ENCODE assay signal across 32 cellular contexts in the genomic region with DNA sequence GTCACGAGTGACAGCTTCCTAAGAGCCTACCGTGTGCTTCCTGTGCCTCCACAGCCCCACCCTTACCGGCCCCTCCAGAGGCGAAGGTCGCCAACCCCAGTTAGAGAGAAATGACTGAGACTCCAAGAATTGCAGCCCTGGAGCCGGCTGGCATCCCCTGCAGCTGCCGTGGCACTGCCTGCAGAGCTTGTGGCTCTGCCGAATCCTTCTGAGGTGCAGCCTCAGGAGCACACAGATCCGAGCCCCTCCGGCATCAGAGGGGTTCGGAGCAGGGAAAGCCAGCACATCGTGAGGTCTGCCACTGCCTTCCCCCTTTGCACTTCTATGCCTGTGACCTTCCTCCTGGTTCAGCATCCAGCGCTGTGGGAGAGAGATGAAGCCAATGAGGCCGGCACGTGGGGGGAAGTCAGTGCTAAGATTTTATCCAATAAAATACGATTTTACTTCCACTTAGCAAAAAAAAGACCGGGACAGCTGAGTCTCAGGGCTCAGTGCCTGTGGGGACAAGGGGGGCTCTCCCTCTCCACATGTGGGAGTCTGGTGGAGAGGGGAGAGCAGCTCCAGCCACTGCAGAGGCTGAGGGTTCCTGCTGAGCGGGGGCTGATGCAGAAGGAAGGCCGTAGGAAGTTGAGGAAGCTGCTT.
"Had no signal": no experiment of that assay in that cellular context is flagged by ENCODE, and none has a peak within 500 bp of the region (broad histone marks: within the 10 kb centered on the region; RNA-seq: fewer than 3 reads in every experiment).

No MANE protein-coding gene starts in this region.

- H3K4me3 ChIP-seq: body of pancreas, breast epithelium, PC-9 had no signal

- H3K36me3 Mint-ChIP-seq: activated CD8-positive, alpha-beta memory T cell treated with anti-CD3 and anti-CD28 coated beads, Interleukin-2, amount 10 ng/mL, durations not matched to agents 7 days and 5 days; activated naive CD8-positive, alpha-beta T cell treated with anti-CD3 and anti-CD28 coated beads for 36 hours had no signal

- H3K9me3 ChIP-seq: body of pancreas, breast epithelium had no signal

- H3K9me3 Mint-ChIP-seq: activated B cell treated with CpG ODN at 0.5 μM for 24 hours; activated CD4-positive, alpha-beta memory T cell treated with anti-CD3 and anti-CD28 coated beads, Interleukin-2, amount 10 ng/mL, durations not matched to agents 7 days and 5 days had no signal

- H3K27ac ChIP-seq: body of pancreas, breast epithelium, PC-9, RWPE1, VCaP had no signal

- H3K4me1 ChIP-seq: body of pancreas, breast epithelium had no signal

- H3K27me3 ChIP-seq: body of pancreas had no signal

- H3K27me3 Mint-ChIP-seq: activated B cell treated with CpG ODN at 0.5 μM for 24 hours; activated CD4-positive, alpha-beta memory T cell treated with anti-CD3 and anti-CD28 coated beads, Interleukin-2, amount 10 ng/mL, durations not matched to agents 7 days and 5 days; activated CD8-positive, alpha-beta memory T cell treated with anti-CD3 and anti-CD28 coated beads, Interleukin-2, amount 10 ng/mL, durations not matched to agents 7 days and 5 days; activated naive CD8-positive, alpha-beta T cell treated with anti-CD3 and anti-CD28 coated beads for 36 hours had no signal

- H3K4me3 Mint-ChIP-seq: activated B cell treated with CpG ODN at 0.5 μM for 24 hours; activated CD4-positive, alpha-beta memory T cell treated with anti-CD3 and anti-CD28 coated beads, Interleukin-2, amount 10 ng/mL, durations not matched to agents 7 days and 5 days; activated CD8-positive, alpha-beta memory T cell treated with anti-CD3 and anti-CD28 coated beads, Interleukin-2, amount 10 ng/mL, durations not matched to agents 7 days and 5 days; activated naive CD8-positive, alpha-beta T cell treated with anti-CD3 and anti-CD28 coated beads for 36 hours had no signal

- DNase-seq: activated B cell treated with CpG ODN at 0.5 μM for 24 hours; activated CD4-positive, alpha-beta memory T cell treated with anti-CD3 and anti-CD28 coated beads, Interleukin-2, amount 10 ng/mL, durations not matched to agents 7 days and 5 days; activated CD4-positive, alpha-beta T cell treated with anti-CD3 and anti-CD28 coated beads for 48 hours; activated CD4-positive, CD25-positive, alpha-beta regulatory T cell treated with anti-CD3 and anti-CD28 coated beads, Interleukin-2, amount 50 U/mL, for 72 hours; activated CD8-positive, alpha-beta memory T cell treated with anti-CD3 and anti-CD28 coated beads for 24 hours; activated CD8-positive, alpha-beta memory T cell treated with anti-CD3 and anti-CD28 coated beads, Interleukin-2, amount 10 ng/mL, durations not matched to agents 7 days and 5 days; activated CD8-positive, alpha-beta memory T cell treated with anti-CD3 and anti-CD28 coated beads, Interleukin-2, amount 50 U/mL, for 48 hours; activated effector memory CD4-positive, alpha-beta T cell treated with Interleukin-2 at 50 U/mL for 16 hours; activated naive CD4-positive, alpha-beta T cell treated with anti-CD3 and anti-CD28 coated beads, Interleukin-2, amount 50 U/mL, for 16 hours; activated naive CD8-positive, alpha-beta T cell treated with anti-CD3 and anti-CD28 coated beads for 36 hours; activated T-cell treated with anti-CD3 and anti-CD28 coated beads, Interleukin-2, amount 50 U/mL, for 48 hours; amniotic stem cell; body of pancreas; MM.1S; NCI-H146; NCI-H187; NCI-H2029 treated with DMSO at 0.1 percent for 48 hours; NCI-H2107; NCI-H2171; NCI-H510A; NCI-H526; NCI-H774; PC-9; SIG-M5; SW 1271; T-helper 1 cell; T-helper 2 cell; T-helper 9 cell had no signal

- H3K36me3 ChIP-seq: breast epithelium had no signal

- H3K4me2 ChIP-seq: PC-9 had no signal

- H3K27ac Mint-ChIP-seq: activated B cell treated with CpG ODN at 0.5 μM for 24 hours; activated CD4-positive, alpha-beta memory T cell treated with anti-CD3 and anti-CD28 coated beads, Interleukin-2, amount 10 ng/mL, durations not matched to agents 7 days and 5 days; activated CD8-positive, alpha-beta memory T cell treated with anti-CD3 and anti-CD28 coated beads, Interleukin-2, amount 10 ng/mL, durations not matched to agents 7 days and 5 days; activated naive CD8-positive, alpha-beta T cell treated with anti-CD3 and anti-CD28 coated beads for 36 hours had no signal

- ATAC-seq: activated CD8-positive, alpha-beta memory T cell treated with anti-CD3 and anti-CD28 coated beads, Interleukin-2, amount 10 ng/mL, durations not matched to agents 7 days and 5 days; body of pancreas; Right ventricle myocardium inferior had no signal

- H3K4me1 Mint-ChIP-seq: activated B cell treated with CpG ODN at 0.5 μM for 24 hours; activated CD4-positive, alpha-beta memory T cell treated with anti-CD3 and anti-CD28 coated beads, Interleukin-2, amount 10 ng/mL, durations not matched to agents 7 days and 5 days; activated CD8-positive, alpha-beta memory T cell treated with anti-CD3 and anti-CD28 coated beads, Interleukin-2, amount 10 ng/mL, durations not matched to agents 7 days and 5 days; activated naive CD8-positive, alpha-beta T cell treated with anti-CD3 and anti-CD28 coated beads for 36 hours had no signal
